ENCODE assay signal across 9 cellular contexts in genomic region chr15:65085990-65086679, GRCh38. TPM values are rescaled to one million over a fixed set of nuclear protein-coding genes. Genes with fewer than 3 reads are reported as not detected.
DNase-seq lines count a peak whose midpoint lies in the region; ATAC-seq and TF ChIP-seq lines count a peak whose summit lies in the region.
"Had no signal": no experiment of that assay in that cellular context is flagged by ENCODE, and none has a peak within 500 bp of the region (broad histone marks: within the 10 kb centered on the region; RNA-seq: fewer than 3 reads in every experiment).

No MANE protein-coding gene starts in this region.

- H3K9me3 ChIP-seq in sigmoid colon: no peaks in the 10 kb centered on the region

- WGBS in sigmoid colon, 2 donors: 82 to 94% methylated on average over 6 of the region's 6 CpGs

- H3K27ac ChIP-seq in sigmoid colon: peak overlapping the region; percentile 93 to 95 (median 94)

- no peaks in the 10 kb centered on the region for H3K27me3 ChIP-seq in sigmoid colon

- no peaks in the 10 kb centered on the region for H3K36me3 ChIP-seq in sigmoid colon

- ATAC-seq in HG02610 (IDR thresholded peaks at IDR 0.05; ENCODE audit: unreplicated experiment): no peak
- ATAC-seq in GM18520 (IDR thresholded peaks at IDR 0.05; ENCODE audit: unreplicated experiment): no peak

- no peak for TF ChIP-seq POLR2A in sigmoid colon (IDR thresholded peaks at IDR 0.05)

- H3K4me1 ChIP-seq in sigmoid colon: peaks cover 0 to 91% (median 77%) of the 10 kb centered on the region in 4 donors

- TF ChIP-seq CTCF in LNCaP clone FGC (IDR thresholded peaks at IDR 0.05; ENCODE audit: control insufficient read depth, extremely low read depth, insufficient read depth): peak; percentile 51
- TF ChIP-seq CTCF in sigmoid colon (IDR thresholded peaks at IDR 0.05): peak in 1 of 4 experiments; percentile 17

- DNase-seq in NCI-H146 (lab: John Stamatoyannopoulos, UW) (peak; percentile 38), NCI-H146 treated with DMSO at 0.1 percent for 48 hours (lab: John Stamatoyannopoulos, UW; ENCODE audit: unreplicated experiment) (no peak), LNCaP clone FGC (ENCODE audit: low read depth) (peak; percentile 3), dermis microvascular lymphatic vessel endothelial cell (ENCODE audit: low read depth in 2 of 2) (peak; percentile 16 to 41), sigmoid colon (peak; percentile 64), midbrain (lab: John Stamatoyannopoulos, UW) (no peak)

- no peak for TF ChIP-seq EP300 in sigmoid colon (IDR thresholded peaks at IDR 0.05)

- H3K4me3 ChIP-seq in LNCaP clone FGC (ENCODE audit: low read depth, low read length): no peak overlapping the region
- H3K4me3 ChIP-seq in sigmoid colon: no peak overlapping the region

- intact Hi-C loops in sigmoid colon (cut with DNase I): loop anchor here (5.0 kb wide), 1 partner anchor 94 kb away; no protein-coding TSS in a partner anchor

RNA-seq across cellular contexts. Expression of gene KBTBD13, which starts 9.6 kb away (rescaled TPM):
- total RNA-seq in dermis microvascular lymphatic vessel endothelial cell (not detected in 2 replicates), sigmoid colon (not detected)
- under 1 TPM in 1 of 3 donors, not detected in 2; 0.03 TPM for polyA plus RNA-seq in sigmoid colon

RNA-seq across cellular contexts. Expression of gene RASL12, which starts 18.3 kb away (rescaled TPM):
- total RNA-seq in dermis microvascular lymphatic vessel endothelial cell (not detected in 2 replicates), sigmoid colon (100 to 1,000 TPM in 1 of 4 donors, 10 to 100 TPM in 3; 29.1 to 102 (median 67.1) TPM)
- polyA plus RNA-seq in sigmoid colon: 10 to 100 TPM in 1 of 3 donors, 1 to 10 TPM in 2; 1.8 to 10.2 (median 9.3) TPM
- total RNA-seq: mononuclear cell had no signal

RNA-seq across cellular contexts. Expression of gene UBAP1L, which starts 28.9 kb away (rescaled TPM):
- total RNA-seq in dermis microvascular lymphatic vessel endothelial cell: 0.77 and 3.8 TPM in 2 replicates
- total RNA-seq in sigmoid colon: 1 to 10 TPM; 3.5 to 5.7 (median 5.1) TPM
- polyA plus RNA-seq in sigmoid colon: 1 to 10 TPM in 1 of 3 donors, under 1 TPM in 1, not detected in 1; 0.23 to 2.0 TPM

RNA-seq across cellular contexts. Expression of gene SLC51B, which starts 40.9 kb away (rescaled TPM):
- not detected in 2 replicates for total RNA-seq in dermis microvascular lymphatic vessel endothelial cell
- not detected for total RNA-seq in sigmoid colon
- polyA plus RNA-seq in sigmoid colon: 10 to 100 TPM; 76.3 to 92.5 (median 77.0) TPM

RNA-seq across cellular contexts. Expression of gene PDCD7, which starts 47.5 kb away (rescaled TPM):
- total RNA-seq in dermis microvascular lymphatic vessel endothelial cell (9.9 and 13.0 TPM in 2 replicates), sigmoid colon (10 to 100 TPM; 20.4 to 30.1 (median 25.4) TPM)
- polyA plus RNA-seq in sigmoid colon: 10 to 100 TPM in 1 of 3 donors, 1 to 10 TPM in 2; 7.8 to 11.9 (median 7.9) TPM

Comparison
In these comparisons a context has a peak if more than half of its experiments do, and no peak if none do; other contexts are left out.
1. DNase-seq: peak in NCI-H146 (single experiment), LNCaP clone FGC (single experiment), dermis microvascular lymphatic vessel endothelial cell (2 of 2) and sigmoid colon (single experiment); none in NCI-H146 treated with DMSO at 0.1 percent for 48 hours (single experiment) and midbrain (single experiment).
2. RNA of gene RASL12, which starts 18.3 kb away (total RNA-seq): 29.1 to 102 TPM in sigmoid colon; not detected in dermis microvascular lymphatic vessel endothelial cell; every median in the first group is over 10 times any median in the second.